In the genomic region with DNA sequence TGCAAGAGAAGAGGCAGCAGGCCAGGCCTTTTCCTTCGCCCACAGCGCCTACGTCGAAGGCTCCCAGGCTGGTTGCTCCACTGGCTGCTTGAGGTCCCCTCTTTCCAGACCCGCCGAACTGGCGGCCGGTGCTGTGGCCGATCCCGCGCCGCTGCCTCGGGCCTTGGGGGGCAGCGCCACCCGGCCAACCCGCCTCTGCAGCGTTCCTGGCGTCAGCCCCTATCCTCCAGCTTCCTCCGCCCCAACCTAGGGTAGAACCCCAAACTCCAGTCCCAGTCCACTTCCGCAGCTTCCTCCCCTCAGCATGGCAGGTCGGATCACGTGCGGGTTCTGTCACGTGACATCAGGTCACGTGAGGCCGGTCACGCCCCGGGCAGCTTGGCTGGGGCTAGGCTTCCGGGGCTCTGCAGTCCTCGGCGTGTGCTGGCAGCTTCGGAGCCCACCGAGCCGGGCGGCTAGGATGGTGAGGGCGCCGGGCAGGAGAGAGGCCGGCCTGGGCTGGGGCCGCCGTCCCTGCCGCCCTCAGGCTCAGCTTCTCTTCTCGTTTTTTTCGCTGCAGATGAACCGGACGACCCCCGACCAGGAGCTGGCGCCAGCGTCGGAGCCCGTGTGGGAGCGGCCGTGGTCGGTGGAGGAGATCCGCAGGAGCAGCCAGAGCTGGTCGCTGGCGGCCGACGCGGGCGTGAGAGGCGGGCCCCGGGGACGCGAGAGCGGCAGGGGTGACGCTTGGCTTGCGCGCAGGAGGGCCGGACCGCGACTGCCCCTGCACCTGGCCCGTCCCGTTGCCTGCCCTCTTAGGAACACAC, we compare ENCODE assay signal across 8 cellular contexts. TPM values are rescaled to one million over a fixed set of nuclear protein-coding genes. Genes with fewer than 3 reads are reported as not detected.
A peak's percentile ranks its signal among the peaks of the same experiment; 100 is the strongest.
DNase-seq lines count a peak whose midpoint lies in the region; ATAC-seq lines count a peak whose summit lies in the region.
"Not testable (repeated sequence)": the region's sequence is repeated elsewhere in the genome, so short reads cannot be mapped to it uniquely, and the experiment has no call there.

A gene with protein sequence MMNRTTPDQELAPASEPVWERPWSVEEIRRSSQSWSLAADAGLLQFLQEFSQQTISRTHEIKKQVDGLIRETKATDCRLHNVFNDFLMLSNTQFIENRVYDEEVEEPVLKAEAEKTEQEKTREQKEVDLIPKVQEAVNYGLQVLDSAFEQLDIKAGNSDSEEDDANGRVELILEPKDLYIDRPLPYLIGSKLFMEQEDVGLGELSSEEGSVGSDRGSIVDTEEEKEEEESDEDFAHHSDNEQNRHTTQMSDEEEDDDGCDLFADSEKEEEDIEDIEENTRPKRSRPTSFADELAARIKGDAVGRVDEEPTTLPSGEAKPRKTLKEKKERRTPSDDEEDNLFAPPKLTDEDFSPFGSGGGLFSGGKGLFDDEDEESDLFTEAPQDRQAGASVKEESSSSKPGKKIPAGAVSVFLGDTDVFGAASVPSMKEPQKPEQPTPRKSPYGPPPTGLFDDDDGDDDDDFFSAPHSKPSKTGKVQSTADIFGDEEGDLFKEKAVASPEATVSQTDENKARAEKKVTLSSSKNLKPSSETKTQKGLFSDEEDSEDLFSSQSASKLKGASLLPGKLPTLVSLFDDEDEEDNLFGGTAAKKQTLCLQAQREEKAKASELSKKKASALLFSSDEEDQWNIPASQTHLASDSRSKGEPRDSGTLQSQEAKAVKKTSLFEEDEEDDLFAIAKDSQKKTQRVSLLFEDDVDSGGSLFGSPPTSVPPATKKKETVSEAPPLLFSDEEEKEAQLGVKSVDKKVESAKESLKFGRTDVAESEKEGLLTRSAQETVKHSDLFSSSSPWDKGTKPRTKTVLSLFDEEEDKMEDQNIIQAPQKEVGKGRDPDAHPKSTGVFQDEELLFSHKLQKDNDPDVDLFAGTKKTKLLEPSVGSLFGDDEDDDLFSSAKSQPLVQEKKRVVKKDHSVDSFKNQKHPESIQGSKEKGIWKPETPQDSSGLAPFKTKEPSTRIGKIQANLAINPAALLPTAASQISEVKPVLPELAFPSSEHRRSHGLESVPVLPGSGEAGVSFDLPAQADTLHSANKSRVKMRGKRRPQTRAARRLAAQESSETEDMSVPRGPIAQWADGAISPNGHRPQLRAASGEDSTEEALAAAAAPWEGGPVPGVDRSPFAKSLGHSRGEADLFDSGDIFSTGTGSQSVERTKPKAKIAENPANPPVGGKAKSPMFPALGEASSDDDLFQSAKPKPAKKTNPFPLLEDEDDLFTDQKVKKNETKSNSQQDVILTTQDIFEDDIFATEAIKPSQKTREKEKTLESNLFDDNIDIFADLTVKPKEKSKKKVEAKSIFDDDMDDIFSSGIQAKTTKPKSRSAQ (N-terminal part only) (plus strand): TSS at position 409 of the 806 bp plus-strand sequence. CDS start 52 bp downstream, at position 461.

- peak within 1 kb of the TSS; percentile 66 to 95 (median 93) for H3K27ac Mint-ChIP-seq in CD4-positive, alpha-beta memory T cell

- ATAC-seq in GM19467 (IDR thresholded peaks at IDR 0.05; ENCODE audit: unreplicated experiment), result peak; percentile 88

- H3K4me1 ChIP-seq in CD4-positive, alpha-beta memory T cell (ENCODE audit: insufficient read depth, low read length); effector memory CD4-positive, alpha-beta T cell (ENCODE audit: control insufficient read depth, insufficient read depth, low read length, poor library complexity, severe bottlenecking): not testable (repeated sequence)

- peak within 1 kb of the TSS; percentile 43 for H3K27ac ChIP-seq in CD4-positive, alpha-beta memory T cell (ENCODE audit: low read depth, low read length)
- H3K27ac ChIP-seq in effector memory CD4-positive, alpha-beta T cell (ENCODE audit: insufficient read depth, low read length, poor library complexity, severe bottlenecking), result peak within 1 kb of the TSS; percentile 58

- not testable (repeated sequence) for H3K9me3 Mint-ChIP-seq in CD4-positive, alpha-beta memory T cell

- peak within 1 kb of the TSS; percentile 74 to 87 (median 85) for H3K4me3 Mint-ChIP-seq in CD4-positive, alpha-beta memory T cell

- DNase-seq in CD4-positive, alpha-beta memory T cell, result peak; percentile 94 to 96 (median 95)
- DNase-seq in HK-2 (ENCODE audit: unreplicated experiment) (peak; percentile 78), medulla oblongata (ENCODE audit: extremely low spot score) (peak; percentile 89)
- DNase-seq in NK-92 treated with Interleukin-12 subunit alpha and Interleukin-12 subunit beta, amount 100 ng/mL, for 24 hours (lab: John Stamatoyannopoulos, UW), result peak; percentile 43
- DNase-seq in effector memory CD4-positive, alpha-beta T cell, result peak; percentile 37 to 96 (median 94)
- peak; percentile 64 to 92 (median 73) for DNase-seq in stimulated activated CD4-positive, alpha-beta T cell treated with anti-CD3 and anti-CD28 coated beads, TNF-alpha, amount 100 ng/mL, for 48 hours (ENCODE audit: low read depth in 3 of 3)

- POLR2A ChIA-PET in CD4-positive, alpha-beta memory T cell (lab: Charles Lee; ENCODE audit: partially characterized antibody), result interaction anchor here (1.0 to 1.8 kb wide), 3 partner anchors 528 to 569 kb away, joined by 3 to 11 read pairs (median 6); a partner anchor contains a TSS
- POLR2A ChIA-PET in activated CD8-positive, alpha-beta memory T cell treated with anti-CD3 and anti-CD28 coated beads for 36 hours (lab: Charles Lee), result not testable (repeated sequence)

- not testable (repeated sequence) for H3K9me3 ChIP-seq in CD4-positive, alpha-beta memory T cell (ENCODE audit: control insufficient read depth in 1 of 2, low read length in 2 of 2); effector memory CD4-positive, alpha-beta T cell (ENCODE audit: control insufficient read depth, low read length)

- peaks cover 4 to 28% (median 9%) of the 10 kb centered on the region in 4 donors for H3K4me1 Mint-ChIP-seq in CD4-positive, alpha-beta memory T cell

- H3K27me3 Mint-ChIP-seq in CD4-positive, alpha-beta memory T cell, result not testable (repeated sequence)

- intact Hi-C loops in CD4-positive, alpha-beta memory T cell (cut with micrococcal nuclease), result not testable (repeated sequence)

- H3K4me3 ChIP-seq in CD4-positive, alpha-beta memory T cell (ENCODE audit: low read length in 2 of 2), result peak within 1 kb of the TSS in 1 of 2 donors; percentile 52
- peak within 1 kb of the TSS; percentile 63 for H3K4me3 ChIP-seq in effector memory CD4-positive, alpha-beta T cell (ENCODE audit: insufficient read depth, low read depth, low read length, poor library complexity, severe bottlenecking)

- H3K27me3 ChIP-seq in CD4-positive, alpha-beta memory T cell (ENCODE audit: insufficient read depth, low read length); effector memory CD4-positive, alpha-beta T cell (replicated peaks; ENCODE audit: control insufficient read depth, insufficient read depth, low read length, poor library complexity, severe bottlenecking): not testable (repeated sequence)

- not testable (repeated sequence) for H3K36me3 Mint-ChIP-seq in CD4-positive, alpha-beta memory T cell

- not testable (repeated sequence) for H3K36me3 ChIP-seq in CD4-positive, alpha-beta memory T cell (ENCODE audit: insufficient read depth, low read length); effector memory CD4-positive, alpha-beta T cell (ENCODE audit: control insufficient read depth, insufficient read depth, low read length)

- CTCF ChIA-PET in CD4-positive, alpha-beta memory T cell (lab: Charles Lee; ENCODE audit: partially characterized antibody); activated CD8-positive, alpha-beta memory T cell treated with anti-CD3 and anti-CD28 coated beads for 36 hours (lab: Charles Lee): not testable (repeated sequence)

RNA-seq across cellular contexts. Expression of the gene that starts here (rescaled TPM):
- total RNA-seq in CD4-positive, alpha-beta memory T cell, result 10 to 100 TPM; 64.6 to 70.9 TPM
- polyA plus RNA-seq in CD4-positive, alpha-beta memory T cell, result 10 to 100 TPM; 10.7 to 44.3 TPM
- total RNA-seq in activated CD8-positive, alpha-beta memory T cell treated with anti-CD3 and anti-CD28 coated beads for 36 hours, result 10 to 100 TPM; 28.8 to 33.0 TPM

Comparison
In these comparisons a context has a peak if more than half of its experiments do, and no peak if none do; other contexts are left out.
1. DNase-seq: peak in every context shown above with its lines; median percentile 95 in CD4-positive, alpha-beta memory T cell; 94 in effector memory CD4-positive, alpha-beta T cell; 89 in medulla oblongata; 78 in HK-2; 73 in stimulated activated CD4-positive, alpha-beta T cell treated with anti-CD3 and anti-CD28 coated beads, TNF-alpha, amount 100 ng/mL, for 48 hours; 43 in NK-92 treated with Interleukin-12 subunit alpha and Interleukin-12 subunit beta, amount 100 ng/mL, for 24 hours.